ENCODE assay signal across 8 cellular contexts in the genomic region with DNA sequence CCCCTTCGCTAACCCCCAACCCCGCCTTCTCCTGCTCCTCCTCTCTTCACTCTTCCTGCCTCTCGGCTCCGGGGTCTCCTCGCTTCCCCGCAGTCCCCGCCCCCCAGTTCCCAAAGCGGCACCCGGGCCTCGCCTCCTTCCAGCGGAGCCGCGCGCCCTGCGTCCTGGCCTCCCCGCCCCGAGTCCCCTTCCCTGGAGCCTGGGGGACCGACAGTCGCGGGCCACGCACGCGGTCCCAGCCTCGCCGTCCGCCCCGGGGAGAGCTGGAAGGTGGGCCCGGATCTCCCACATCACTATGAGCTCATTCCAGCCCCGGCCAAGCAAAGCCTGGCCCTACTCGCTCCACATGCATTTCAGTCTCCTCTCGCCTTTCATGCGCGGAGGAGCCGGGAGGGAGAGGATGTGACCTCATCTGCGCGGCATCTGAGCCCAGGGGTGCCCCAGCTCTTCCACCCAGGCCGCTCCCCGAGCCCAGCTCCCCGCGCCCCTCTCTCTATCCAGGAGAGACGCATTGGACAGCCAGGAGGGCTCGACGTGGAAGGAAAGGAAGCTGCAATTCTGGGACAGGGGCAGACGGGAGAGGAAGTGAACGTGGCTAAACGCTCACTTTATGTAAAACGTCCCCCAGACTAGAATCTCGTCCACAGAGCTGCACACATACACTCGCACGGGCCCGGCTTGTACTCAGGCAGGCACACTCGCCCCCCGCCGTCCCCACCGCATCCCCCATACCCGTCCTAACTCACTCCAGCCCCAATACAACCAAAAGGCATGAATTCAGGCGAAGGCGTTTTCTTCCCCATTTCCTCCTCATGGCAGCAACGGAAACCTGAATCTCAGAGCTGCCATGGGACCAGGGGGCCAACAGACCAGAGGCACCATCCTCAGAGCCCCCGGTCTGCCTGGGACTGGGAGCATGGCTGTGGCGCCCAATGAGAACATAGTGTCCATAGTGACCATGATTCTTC.
A peak's percentile ranks its signal among the peaks of the same experiment; 100 is the strongest.
DNase-seq lines count a peak whose midpoint lies in the region; ATAC-seq lines count a peak whose summit lies in the region.

No MANE protein-coding gene starts in this region.

- DNase-seq in activated CD4-positive, alpha-beta T cell treated with anti-CD3 and anti-CD28 coated beads for 48 hours: peak; percentile 79
- DNase-seq in memory B cell (ENCODE audit: low spot score in 2 of 2): peak; percentile 42 to 60
- DNase-seq in stimulated activated CD8-positive, alpha-beta memory T cell treated with anti-CD3 and anti-CD28 coated beads, Interleukin-2, amount 100 ng/mL, for 48 hours (ENCODE audit: low read depth in 2 of 2): peak; percentile 44 to 45
- DNase-seq in NCI-H1048 (lab: John Stamatoyannopoulos, UW): no peak

- peaks cover 3 to 5% of the 10 kb centered on the region in 2 donors for H3K4me1 ChIP-seq in duodenal mucosa (ENCODE audit: control insufficient read depth in 1 of 2, insufficient read depth in 2 of 2, low read length in 2 of 2)

- peak; percentile 62 for ATAC-seq in HG02840 (IDR thresholded peaks at IDR 0.05; ENCODE audit: low FRiP score, unreplicated experiment)
- peak; percentile 87 for ATAC-seq in memory B cell (ENCODE audit: low read depth)
- no peak for ATAC-seq in HG03469 (IDR thresholded peaks at IDR 0.05; ENCODE audit: unreplicated experiment)

- no peaks in the 10 kb centered on the region for H3K27me3 ChIP-seq in duodenal mucosa (ENCODE audit: control insufficient read depth in 1 of 2, insufficient read depth in 2 of 2, low read length in 2 of 2)

- H3K27ac ChIP-seq in duodenal mucosa (ENCODE audit: low read depth, low read length): peak overlapping the region; percentile 50

- peak overlapping the region; percentile 15; the same call in 1 of the 2 replicates for H3K4me3 ChIP-seq in GM08714 (ENCODE audit: low read length)
- H3K4me3 ChIP-seq in duodenal mucosa (ENCODE audit: low read depth in 1 of 2, low read length in 2 of 2): peak overlapping the region; percentile 70 to 71

- peak overlapping the region; percentile 97 for H3K27ac Mint-ChIP-seq in memory B cell

- no peaks in the 10 kb centered on the region for H3K9me3 ChIP-seq in duodenal mucosa (ENCODE audit: control insufficient read depth in 1 of 2, low read length in 2 of 2)

- H3K4me3 Mint-ChIP-seq in memory B cell: peak overlapping the region; percentile 94

- H3K27me3 Mint-ChIP-seq in memory B cell: no peaks in the 10 kb centered on the region

- peak overlapping the region; percentile 40 to 50 for H3K9ac ChIP-seq in duodenal mucosa (ENCODE audit: low read depth in 1 of 2, low read length in 2 of 2)

- no peaks in the 10 kb centered on the region for H3K36me3 Mint-ChIP-seq in memory B cell

- H3K9me3 Mint-ChIP-seq in memory B cell: no peaks in the 10 kb centered on the region

- no peaks in the 10 kb centered on the region for H3K36me3 ChIP-seq in duodenal mucosa (ENCODE audit: control insufficient read depth in 1 of 2, insufficient read depth in 2 of 2, low read length in 2 of 2)

- peaks cover 36% of the 10 kb centered on the region for H3K4me1 Mint-ChIP-seq in memory B cell
